27 cellular contexts compared by ENCODE assay signal in the genomic region with DNA sequence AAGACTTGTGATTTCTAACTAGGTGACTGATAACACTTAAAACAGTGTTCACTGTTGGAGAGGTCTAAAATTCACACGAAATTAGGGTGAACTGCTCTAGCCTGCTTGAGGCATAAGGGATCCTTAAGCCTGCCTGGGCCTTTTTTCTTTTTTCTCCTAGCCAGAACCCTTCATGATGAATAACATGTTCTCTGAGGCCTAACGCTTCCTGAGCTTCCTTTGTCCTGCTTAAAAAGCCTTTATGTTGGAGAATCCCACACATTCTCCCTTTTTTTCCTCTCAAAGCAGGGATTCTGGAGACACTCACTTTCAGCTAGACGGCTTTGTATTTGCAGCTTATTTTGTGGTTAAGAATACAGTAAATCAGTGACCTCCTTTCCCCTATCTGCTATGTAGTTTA.
"Had no signal": no experiment of that assay in that cellular context is flagged by ENCODE, and none has a peak within 500 bp of the region (broad histone marks: within the 10 kb centered on the region; RNA-seq: fewer than 3 reads in every experiment).

No MANE protein-coding gene starts in this region.

- DNase-seq: activated CD4-positive, alpha-beta T cell treated with anti-CD3 and anti-CD28 coated beads for 36 hours; activated CD4-positive, alpha-beta T cell treated with anti-CD3 and anti-CD28 coated beads, Interleukin-2, amount 50 U/mL, for 4 hours; activated CD8-positive, alpha-beta memory T cell treated with anti-CD3 and anti-CD28 coated beads for 24 hours; activated CD8-positive, alpha-beta memory T cell treated with anti-CD3 and anti-CD28 coated beads, Interleukin-2, amount 50 U/mL, for 4 hours; activated T-cell treated with anti-CD3 and anti-CD28 coated beads, Interleukin-2, amount 50 U/mL, for 24 hours; brain microvascular endothelial cell; central memory CD4-positive, alpha-beta T cell; dermis blood vessel endothelial cell; effector memory CD8-positive, alpha-beta T cell; gastrocnemius medialis; hypothalamus; immature natural killer cell; sigmoid colon; stimulated activated CD4-positive, alpha-beta T cell treated with anti-CD3 and anti-CD28 coated beads, Interleukin-2, amount 100 ng/mL, for 48 hours; stimulated activated CD8-positive, alpha-beta memory T cell treated with anti-CD3 and anti-CD28 coated beads, Interleukin-4, amount 100 ng/mL, for 48 hours; stimulated activated naive B cell treated with anti-CD40 and anti-IgM and Interleukin-4, amounts not matched to agents 10 μg/mL and 1 μg/mL and 100 μg/mL, for 72 hours; T-cell; testis; trophoblast cell; uterus had no signal

- H3K36me3 ChIP-seq: ascending aorta, brain microvascular endothelial cell, esophagus muscularis mucosa, gastrocnemius medialis, sigmoid colon, uterus had no signal

- H3K4me3 ChIP-seq: ascending aorta, esophagus muscularis mucosa, gastrocnemius medialis, lung, sigmoid colon, testis, uterus had no signal

- H3K27ac ChIP-seq: ascending aorta, brain microvascular endothelial cell, esophagus muscularis mucosa, gastrocnemius medialis, sigmoid colon, testis, uterus had no signal

- H3K9me3 ChIP-seq: ascending aorta, esophagus muscularis mucosa, gastrocnemius medialis, sigmoid colon, testis, uterus had no signal

- H3K27me3 ChIP-seq: ascending aorta, brain microvascular endothelial cell, esophagus muscularis mucosa, gastrocnemius medialis, sigmoid colon, testis, uterus had no signal

- H3K4me1 ChIP-seq: ascending aorta, esophagus muscularis mucosa, gastrocnemius medialis, sigmoid colon, testis, uterus had no signal

- ATAC-seq: activated CD4-positive, alpha-beta T cell treated with anti-CD3 and anti-CD28 coated beads for 36 hours; activated naive CD4-positive, alpha-beta T cell treated with anti-CD3 and anti-CD28 coated beads, Interleukin-2, amount 50 U/mL, for 72 hours; activated T-helper 17 cell treated with anti-CD3 and anti-CD28 coated beads, Interleukin-2, amount 50 U/mL, for 72 hours; effector memory CD8-positive, alpha-beta T cell; gastrocnemius medialis; left lobe of liver; natural killer cell treated with Interleukin-12 subunit alpha and Interleukin-12 subunit beta and Interleukin-15 and Interleukin-18, amount 100 ng/mL, for 72 hours; stimulated activated naive B cell treated with anti-CD40 and anti-IgM and Interleukin-4, amounts not matched to agents 10 μg/mL and 1 μg/mL and 100 μg/mL, for 72 hours; T-cell had no signal
